1 cellular context compared by ENCODE assay signal in the genomic region with DNA sequence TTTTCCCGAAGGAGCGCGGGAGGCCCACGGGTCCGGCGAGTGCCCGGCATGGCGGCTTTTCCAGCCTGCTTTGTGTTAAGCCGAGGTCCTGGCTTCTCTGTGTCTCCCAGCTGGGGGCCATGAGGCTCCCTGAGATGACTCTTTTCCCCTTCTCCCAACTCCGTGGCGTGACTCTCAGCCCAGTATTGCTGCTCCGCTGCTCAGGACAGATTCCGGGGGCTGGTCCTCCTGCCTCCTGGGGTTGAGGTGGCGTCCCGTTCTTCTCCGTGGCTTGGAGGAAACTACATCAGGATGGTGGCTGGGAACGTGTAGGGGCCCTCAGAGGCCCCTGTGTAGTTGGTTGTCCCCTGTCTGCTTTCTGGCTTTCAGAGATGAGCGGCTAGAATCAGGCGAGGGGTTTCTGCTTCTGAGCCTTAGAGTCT.
TF ChIP-seq lines count a peak whose summit lies in the region.

No MANE protein-coding gene starts in this region.

TF ChIP-seq in IMR-90, 13 proteins besides CTCF, POLR2A, EP300 and RAD21 (continued from another document):
- TF ChIP-seq MAZ (IDR thresholded peaks at IDR 0.05; ENCODE audit: borderline replicate concordance, low read depth, low read length) (no peak), RFX5 (IDR thresholded peaks at IDR 0.05; ENCODE audit: low read depth, low read length) (no peak), NFE2L2 (IDR thresholded peaks at IDR 0.05; ENCODE audit: low read depth, low read length) (no peak), MAFK (IDR thresholded peaks at IDR 0.05; ENCODE audit: low read depth, low read length) (no peak), SMC3 (IDR thresholded peaks at IDR 0.05; ENCODE audit: low read depth, low read length) (no peak), CEBPB (IDR thresholded peaks at IDR 0.05; ENCODE audit: low read depth, low read length) (no peak), CHD1 (IDR thresholded peaks at IDR 0.05; ENCODE audit: low read depth, low read length) (no peak), FOS (IDR thresholded peaks at IDR 0.05; ENCODE audit: low read depth, low read length) (no peak)
- TF ChIP-seq, protein P1, sequence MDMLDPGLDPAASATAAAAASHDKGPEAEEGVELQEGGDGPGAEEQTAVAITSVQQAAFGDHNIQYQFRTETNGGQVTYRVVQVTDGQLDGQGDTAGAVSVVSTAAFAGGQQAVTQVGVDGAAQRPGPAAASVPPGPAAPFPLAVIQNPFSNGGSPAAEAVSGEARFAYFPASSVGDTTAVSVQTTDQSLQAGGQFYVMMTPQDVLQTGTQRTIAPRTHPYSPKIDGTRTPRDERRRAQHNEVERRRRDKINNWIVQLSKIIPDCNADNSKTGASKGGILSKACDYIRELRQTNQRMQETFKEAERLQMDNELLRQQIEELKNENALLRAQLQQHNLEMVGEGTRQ (IDR thresholded peaks at IDR 0.05; ENCODE audit: low read depth, low read length), result no peak
TF ChIP-seq in IMR-90: peak in this region for 0.
